Comparison of ENCODE assay signal across 8 cellular contexts in genomic region chr6:136989591-136990578, GRCh38. TPM values are rescaled to one million over a fixed set of nuclear protein-coding genes. Genes with fewer than 3 reads are reported as not detected.
DNase-seq lines count a peak whose midpoint lies in the region; ATAC-seq and TF ChIP-seq lines count a peak whose summit lies in the region.

No MANE protein-coding gene starts in this region.

- H2AFZ ChIP-seq in PC-9 (peak overlapping the region; percentile 86), trophoblast cell (ENCODE audit: insufficient read depth, low read length, poor library complexity) (peak overlapping the region; percentile 61)

- H3K23ac ChIP-seq in trophoblast cell (ENCODE audit: low read length), result no peak overlapping the region

- in situ Hi-C loops in KBM-7 (cut with MboI; ENCODE audit: low pct_unique_long_range_greater_than_20kb, low sequenced_read_pairs), result no loop called here

- H4K91ac ChIP-seq in trophoblast cell (ENCODE audit: low read depth, low read length), result peak overlapping the region; percentile 38

- H2BK5ac ChIP-seq in trophoblast cell (ENCODE audit: low read depth, low read length, poor library complexity), result no peak overlapping the region

- peak overlapping the region; percentile 57 for H3K4me3 ChIP-seq in PC-9
- peak overlapping the region in 1 of 2 donors; percentile 43 for H3K4me3 ChIP-seq in gastroesophageal sphincter
- H3K4me3 ChIP-seq in trophoblast cell (ENCODE audit: low read depth, low read length), result peak overlapping the region; percentile 67

- DNase-seq in DMS 273 (lab: John Stamatoyannopoulos, UW; ENCODE audit: unreplicated experiment) (peak; percentile 78), PC-9 (peak in 1 of 2 experiments; percentile 30), trophoblast cell (peak in 1 of 2 donors; percentile 7), KBM-7 (no peak), GM19240 (ENCODE audit: insufficient read length, low spot score) (no peak)
- no peak for DNase-seq in stimulated activated CD8-positive, alpha-beta memory T cell treated with anti-CD3 and anti-CD28 coated beads, Interleukin-4, amount 100 ng/mL, for 48 hours

- peak overlapping the region; percentile 23 for H4K8ac ChIP-seq in trophoblast cell (ENCODE audit: low read depth, low read length)

- peak overlapping the region; percentile 83 for H3K4me2 ChIP-seq in PC-9
- H3K4me2 ChIP-seq in trophoblast cell (ENCODE audit: low read length), result peak overlapping the region; percentile 96

- H3K14ac ChIP-seq in trophoblast cell (ENCODE audit: low read length), result peak overlapping the region; percentile 8

- no peak for TF ChIP-seq POLR2A in gastroesophageal sphincter (IDR thresholded peaks at IDR 0.05)

- H4K12ac ChIP-seq in trophoblast cell (ENCODE audit: low read depth, low read length), result no peak overlapping the region

- H3K79me1 ChIP-seq in trophoblast cell (ENCODE audit: low read length), result peaks cover 6% of the 10 kb centered on the region

- no peaks in the 10 kb centered on the region for H3K9me2 ChIP-seq in PC-9 (ENCODE audit: insufficient read depth)

- H3K79me2 ChIP-seq in PC-9 (ENCODE audit: low read depth) (no peaks in the 10 kb centered on the region), trophoblast cell (ENCODE audit: control insufficient read depth, insufficient read depth, low read length, poor library complexity) (peaks cover 4% of the 10 kb centered on the region)

- no peak overlapping the region for H3K4ac ChIP-seq in trophoblast cell (ENCODE audit: low read depth, low read length)

- peak overlapping the region; percentile 48 for H3K18ac ChIP-seq in trophoblast cell (ENCODE audit: low read length)

- H3K9me3 ChIP-seq in PC-9 (ENCODE audit: insufficient read depth, low read depth) (no peaks in the 10 kb centered on the region), gastroesophageal sphincter (no peaks in the 10 kb centered on the region), trophoblast cell (ENCODE audit: insufficient read depth, low read depth, low read length) (no peaks in the 10 kb centered on the region)

- no TSS peak for BruUV-seq in PC-9 (replicated peaks; lab: Mats Ljungman, UMichigan)

- no peaks in the 10 kb centered on the region for H4K20me1 ChIP-seq in PC-9 (ENCODE audit: insufficient read depth)

- H3K36me3 ChIP-seq in PC-9 (ENCODE audit: low read depth) (no peaks in the 10 kb centered on the region), gastroesophageal sphincter (no peaks in the 10 kb centered on the region), trophoblast cell (ENCODE audit: control insufficient read depth in 1 of 2, insufficient read depth in 2 of 2, low read length in 2 of 2) (no peaks in the 10 kb centered on the region)

- intact Hi-C loops in PC-9 (cut with micrococcal nuclease; ENCODE audit: unreplicated experiment), result no loop called here

- ATAC-seq in gastroesophageal sphincter (peak; percentile 79), HG03135 (IDR thresholded peaks at IDR 0.05; ENCODE audit: unreplicated experiment) (no peak)

- WGBS in gastroesophageal sphincter (ENCODE audit: low coverage in 1 of 2), 2 donors, result 7 to 24% methylated on average over 4 to 6 of the region's 44 CpGs
- no CpG with 5 or more reads among the region's 44 CpGs for WGBS in trophoblast cell (ENCODE audit: extremely low coverage, insufficient coverage, insufficient read length)

- peak overlapping the region; percentile 48 for H2BK120ac ChIP-seq in trophoblast cell (ENCODE audit: insufficient read depth, low read length, poor library complexity)

- peaks cover 8% of the 10 kb centered on the region; the same call in 1 of the 2 replicates for H3F3A ChIP-seq in PC-9 (ENCODE audit: insufficient read depth, low read depth)

- H3K4me1 ChIP-seq in PC-9 (replicated peaks; ENCODE audit: insufficient read depth) (peaks cover 22% of the 10 kb centered on the region), gastroesophageal sphincter (peaks cover 0 to 17% (median 7%) of the 10 kb centered on the region in 3 donors), trophoblast cell (ENCODE audit: control insufficient read depth in 1 of 2, insufficient read depth in 2 of 2, low read length in 2 of 2) (peaks cover 0 to 4% of the 10 kb centered on the region in 2 experiments)

- H3K27ac ChIP-seq in PC-9 (no peak overlapping the region), gastroesophageal sphincter (peak overlapping the region in 3 of 4 donors; percentile 42 to 51 (median 51)), trophoblast cell (ENCODE audit: low read depth, low read length) (peak overlapping the region; percentile 21)

- TF ChIP-seq EP300 in gastroesophageal sphincter (IDR thresholded peaks at IDR 0.05), result no peak

- H3K27me3 ChIP-seq in PC-9 (ENCODE audit: insufficient read depth, low read depth) (no peaks in the 10 kb centered on the region), gastroesophageal sphincter (peaks cover 66% of the 10 kb centered on the region), trophoblast cell (ENCODE audit: insufficient read depth, low read length) (no peaks in the 10 kb centered on the region)

- POLR2A ChIA-PET in PC-9 (lab: Charles Lee; ENCODE audit: unreplicated experiment), result no interaction called here

- TF ChIP-seq CTCF in PC-9 (conservative IDR thresholded peaks at IDR 0.05) (no peak), gastroesophageal sphincter (IDR thresholded peaks at IDR 0.05) (no peak)

- no peak overlapping the region for H2AK5ac ChIP-seq in trophoblast cell (ENCODE audit: low read length)

- peak overlapping the region; percentile 52 for H2BK12ac ChIP-seq in trophoblast cell (ENCODE audit: low read length)

- peak overlapping the region; percentile 44 for H3K9ac ChIP-seq in trophoblast cell (ENCODE audit: low read length)

- CTCF ChIA-PET in PC-9 (lab: Charles Lee), result interaction anchor here (1.1 kb wide), 1 partner anchor 24 kb away, joined by 4 read pairs; no protein-coding TSS in a partner anchor

RNA-seq across cellular contexts. Expression of gene IL20RA, which starts 54.9 kb away (rescaled TPM):
- total RNA-seq in PC-9 (2021) (2.5 and 4.0 TPM in 2 replicates), gastroesophageal sphincter (1 to 10 TPM; 2.0 to 3.3 (median 2.3) TPM)
- 0.08 and 0.15 TPM in 2 replicates for polyA plus RNA-seq in trophoblast cell (2013)
